Comparison of ENCODE assay signal across 8 cellular contexts in the genomic region with DNA sequence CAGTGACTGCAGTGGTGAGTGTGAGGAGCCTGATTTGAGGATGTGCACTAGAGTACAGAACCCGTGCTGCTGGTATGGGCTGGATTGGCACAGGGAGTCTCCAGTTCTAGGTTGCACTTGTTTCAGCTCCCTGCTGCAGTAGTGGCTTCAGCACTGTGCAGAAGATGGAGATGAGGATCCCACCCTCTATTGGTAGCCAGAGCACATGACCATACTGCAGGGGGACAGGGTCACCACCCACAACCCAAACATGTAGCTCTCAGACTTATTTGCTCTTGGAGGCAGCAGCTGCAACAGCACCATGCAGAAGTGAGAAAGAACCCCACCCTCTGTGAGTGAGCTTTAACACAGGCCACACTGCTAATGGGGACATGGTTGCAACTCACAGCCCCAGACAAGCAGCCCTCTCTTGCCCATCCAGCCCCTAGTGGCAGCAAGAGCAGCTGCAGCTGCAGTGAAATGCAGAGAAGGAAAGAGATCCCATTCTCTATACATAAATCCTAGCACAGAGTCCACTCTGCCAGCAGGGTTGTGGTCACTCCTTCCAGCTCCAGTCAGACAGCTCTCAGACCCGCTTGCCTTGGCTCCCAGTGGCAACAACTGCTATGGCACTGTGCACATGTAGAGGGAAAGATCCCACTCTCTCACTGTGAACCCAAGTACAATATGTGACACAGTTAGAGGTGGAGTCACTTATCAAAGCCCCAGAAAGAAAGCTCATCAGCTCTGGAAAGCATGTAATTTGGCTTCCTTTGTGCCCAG. TPM values are rescaled to one million over a fixed set of nuclear protein-coding genes. Genes with fewer than 3 reads are reported as not detected.
A peak's percentile ranks its signal among the peaks of the same experiment; 100 is the strongest.
DNase-seq lines count a peak whose midpoint lies in the region; ATAC-seq, FAIRE-seq and TF ChIP-seq lines count a peak whose summit lies in the region.

No MANE protein-coding gene starts in this region.

- H3K4me1 ChIP-seq in left lung, result no peaks in the 10 kb centered on the region

- H3K27me3 ChIP-seq in left lung, result no peaks in the 10 kb centered on the region

- WGBS in lower leg skin, 2 donors, result 78 to 82% methylated on average over 2 of the region's 2 CpGs

- no peak for FAIRE-seq in D721Med (lab: Jason Lieb, UNC)

- intact Hi-C loops in left lung (cut with DNase I) (no loop called here), lower leg skin (cut with DNase I; ENCODE audit: low total_unique reads) (no loop called here), left cardiac atrium (cut with DNase I) (no loop called here)

- no peaks in the 10 kb centered on the region for H3K36me3 ChIP-seq in left lung

- H3K27ac ChIP-seq in left lung, result no peak overlapping the region

- ATAC-seq in GM19395 (IDR thresholded peaks at IDR 0.05; ENCODE audit: unreplicated experiment) (peak; percentile 93), HG03159 (IDR thresholded peaks at IDR 0.05; ENCODE audit: unreplicated experiment) (peak; percentile 98), SK-N-SH treated with all-trans-retinoic acid at 6 μM for 48 hours (peak; percentile 93), left lung (peak; percentile 35), left cardiac atrium (no peak)

- DNase-seq in D721Med (ENCODE audit: insufficient read length, low spot score) (no peak), left lung (no peak), lower leg skin (ENCODE audit: low spot score in 2 of 2) (no peak), NCI-H1092 (lab: John Stamatoyannopoulos, UW) (no peak), left cardiac atrium (no peak)

- no peak for TF ChIP-seq POLR2A in lower leg skin (IDR thresholded peaks at IDR 0.05)

- H3K4me3 ChIP-seq in left lung (no peak overlapping the region), lower leg skin (ENCODE audit: low read depth, poor library complexity, severe bottlenecking) (no peak overlapping the region)

- peak; percentile 8 for TF ChIP-seq CTCF in D721Med (IDR thresholded peaks at IDR 0.05; ENCODE audit: insufficient read depth, missing control alignments)
- peak; percentile 11 to 32 for TF ChIP-seq CTCF in left lung (IDR thresholded peaks at IDR 0.05)
- no peak for TF ChIP-seq CTCF in lower leg skin (IDR thresholded peaks at IDR 0.05)

- peaks cover 0 to 18% of the 10 kb centered on the region in 2 donors for H3K9me3 ChIP-seq in left lung

TF ChIP-seq in SK-N-SH treated with all-trans-retinoic acid at 6 μM for 48 hours, 23 proteins besides CTCF, POLR2A, EP300 and RAD21:
- no peak for TF ChIP-seq ZFP30 (CRISPR knock-in tag; IDR thresholded peaks at IDR 0.05)
- no peak for TF ChIP-seq ZNF8 (CRISPR knock-in tag; IDR thresholded peaks at IDR 0.05)
- no peak for TF ChIP-seq TSHZ2 (CRISPR knock-in tag; IDR thresholded peaks at IDR 0.05)

RNA-seq across cellular contexts. Expression of gene SCIN, which starts 51.4 kb away (rescaled TPM):
- total RNA-seq in left lung (10 to 100 TPM; 13.4 to 13.5 TPM), lower leg skin (1 to 10 TPM; 3.1 to 6.6 (median 5.8) TPM), left cardiac atrium (1 to 10 TPM in 1 of 2 donors, under 1 TPM in 1; 0.10 to 1.3 TPM)

Comparison
In these comparisons a context has a peak if more than half of its experiments do, and no peak if none do; other contexts are left out.
1. CTCF ChIP-seq: peak in D721Med (single experiment) and left lung (2 of 2); none in lower leg skin (0 of 3).
2. ATAC-seq: peak in GM19395 (single experiment), HG03159 (single experiment), SK-N-SH treated with all-trans-retinoic acid at 6 μM for 48 hours (single experiment) and left lung (single experiment); none in left cardiac atrium (0 of 2).